Comparison of ENCODE assay signal across 1 cellular context in genomic region chr1:3197781-3198316, GRCh38.
TF ChIP-seq lines count a peak whose summit lies in the region.

No MANE protein-coding gene starts in this region.

TF ChIP-seq in HepG2, 621 proteins besides CTCF, POLR2A, EP300 and RAD21 (continued from another document and continues in another):
- no peak for TF ChIP-seq CCAR2 (optimal IDR thresholded peaks at IDR 0.05; ENCODE audit: low read depth, low read length)
- TF ChIP-seq RERE (CRISPR knock-in tag; IDR thresholded peaks at IDR 0.05; ENCODE audit: low read depth) = no peak
- peak; percentile 95 for TF ChIP-seq CEBPB (IDR thresholded peaks at IDR 0.05; ENCODE audit: borderline replicate concordance, low read depth, low read length)
- TF ChIP-seq ZBTB3 (CRISPR knock-in tag; IDR thresholded peaks at IDR 0.05; ENCODE audit: borderline replicate concordance, low read depth) = no peak
- TF ChIP-seq HNRNPK (IDR thresholded peaks at IDR 0.05; ENCODE audit: low read depth, low read length, poor library complexity, severe bottlenecking) = no peak
- no peak for TF ChIP-seq ZNF136 (CRISPR knock-in tag; IDR thresholded peaks at IDR 0.05; ENCODE audit: low read depth)
- TF ChIP-seq KDM2A (CRISPR knock-in tag; IDR thresholded peaks at IDR 0.05; ENCODE audit: borderline replicate concordance, low read depth) = no peak
- TF ChIP-seq ZMAT5 (CRISPR knock-in tag; IDR thresholded peaks at IDR 0.05; ENCODE audit: borderline replicate concordance, low read depth) = no peak
- no peak for TF ChIP-seq GMEB2 (CRISPR knock-in tag; IDR thresholded peaks at IDR 0.05; ENCODE audit: low read depth)
- peak; percentile 85 for TF ChIP-seq IRX3 (CRISPR knock-in tag; IDR thresholded peaks at IDR 0.05; ENCODE audit: borderline replicate concordance, low read depth)
- peak; percentile 92; the same call in 1 of the 2 replicates for TF ChIP-seq ZBED4 (CRISPR knock-in tag; IDR thresholded peaks at IDR 0.05; ENCODE audit: borderline replicate concordance)
- no peak for TF ChIP-seq ZNF660 (CRISPR knock-in tag; IDR thresholded peaks at IDR 0.05; ENCODE audit: borderline replicate concordance, low read depth)
- peak; percentile 61; the same call in 1 of the 2 replicates for TF ChIP-seq IKZF5 (CRISPR knock-in tag; IDR thresholded peaks at IDR 0.05)
- no peak for TF ChIP-seq ZNF776 (CRISPR knock-in tag; IDR thresholded peaks at IDR 0.05)
- TF ChIP-seq NFE2L2 (IDR thresholded peaks at IDR 0.05; ENCODE audit: low read length) = no peak
- no peak for TF ChIP-seq ZNF362 (CRISPR knock-in tag; IDR thresholded peaks at IDR 0.05; ENCODE audit: borderline replicate concordance)
- TF ChIP-seq CHD2 (IDR thresholded peaks at IDR 0.05; ENCODE audit: low read depth, low read length) = no peak
- peak; percentile 60; the same call in 1 of the 2 replicates for TF ChIP-seq HDAC2 (CRISPR knock-in tag; IDR thresholded peaks at IDR 0.05)
- 0 out of 2 replicates have a peak, but pooled peaks have one; percentile 45 for TF ChIP-seq MYPOP (CRISPR knock-in tag; IDR thresholded peaks at IDR 0.05)
- no peak for TF ChIP-seq KLF12 (CRISPR knock-in tag; IDR thresholded peaks at IDR 0.05; ENCODE audit: borderline replicate concordance)
- TF ChIP-seq MTERF4 (CRISPR knock-in tag; IDR thresholded peaks at IDR 0.05) = no peak
- no peak for TF ChIP-seq ZBTB44 (CRISPR knock-in tag; IDR thresholded peaks at IDR 0.05)
- 0 out of 2 replicates have a peak, but pooled peaks have one; percentile 43 for TF ChIP-seq KDM1A (CRISPR knock-in tag; IDR thresholded peaks at IDR 0.05)
- TF ChIP-seq EHMT2 (IDR thresholded peaks at IDR 0.05; ENCODE audit: borderline replicate concordance, low read depth, low read length) = no peak
- peak; percentile 76; the same call in 1 of the 2 replicates for TF ChIP-seq ZNF414 (CRISPR knock-in tag; IDR thresholded peaks at IDR 0.05)
- TF ChIP-seq ATF2 (CRISPR knock-in tag; IDR thresholded peaks at IDR 0.05) = peak; percentile 83
- no peak for TF ChIP-seq ZNF766 (CRISPR knock-in tag; IDR thresholded peaks at IDR 0.05; ENCODE audit: borderline replicate concordance)
- 0 out of 2 replicates have a peak, but pooled peaks have one; percentile 12 for TF ChIP-seq BCL6 (CRISPR knock-in tag; IDR thresholded peaks at IDR 0.05)
- peak; percentile 65; the same call in 1 of the 2 replicates for TF ChIP-seq TOPORS (CRISPR knock-in tag; IDR thresholded peaks at IDR 0.05)
- TF ChIP-seq ZNF556 (CRISPR knock-in tag; IDR thresholded peaks at IDR 0.05; ENCODE audit: borderline replicate concordance) = 0 out of 2 replicates have a peak, but pooled peaks have one; percentile 49
- peak; percentile 54; the same call in 1 of the 2 replicates for TF ChIP-seq CBFB (CRISPR knock-in tag; IDR thresholded peaks at IDR 0.05)
- peak in 1 of 2 experiments; percentile 92; a peak in 2 of 4 replicates for TF ChIP-seq ATF4 (CRISPR knock-in tag; IDR thresholded peaks at IDR 0.05)
- no peak for TF ChIP-seq ZNF670 (CRISPR knock-in tag; IDR thresholded peaks at IDR 0.05; ENCODE audit: borderline replicate concordance)
- no peak for TF ChIP-seq IKZF1 (IDR thresholded peaks at IDR 0.05)
- TF ChIP-seq ZSCAN12 (CRISPR knock-in tag; IDR thresholded peaks at IDR 0.05) = no peak
